Comparison of ENCODE assay signal across 8 cellular contexts in genomic region chr9:15211160-15211993, GRCh38.
DNase-seq lines count a peak whose midpoint lies in the region; TF ChIP-seq lines count a peak whose summit lies in the region.

No MANE protein-coding gene starts in this region.

- H3K4me1 ChIP-seq in HAP-1: no peaks in the 10 kb centered on the region

- peak overlapping the region in 2 of 5 experiments; percentile 35 to 46 for H3K27ac Mint-ChIP-seq in brain

- in situ Hi-C loops in HAP-1 (cut with MboI; ENCODE audit: low sequenced_read_pairs): loop anchor here (25.0 kb wide), 1 partner anchor 401 kb away; no protein-coding TSS in a partner anchor

- H3K4me3 ChIP-seq in GM06990 (replicated peaks; ENCODE audit: low read depth, low read length) (no peak overlapping the region), HAP-1 (no peak overlapping the region)

- H3K9me3 ChIP-seq in HAP-1: no peaks in the 10 kb centered on the region

- TF ChIP-seq CTCF in GM06990 (IDR thresholded peaks at IDR 0.05; ENCODE audit: insufficient read depth, low read length, poor library complexity, severe bottlenecking) (peak; percentile 83), brain (conservative IDR thresholded peaks at IDR 0.05) (peak; percentile 83 to 91)

- peak; percentile 25 for DNase-seq in GM06990 (ENCODE audit: extremely low read depth, insufficient read length)
- DNase-seq in HAP-1 (ENCODE audit: low spot score in 2 of 2): peak; percentile 49 to 79
- peak; percentile 75 for DNase-seq in NCI-H1092 treated with DMSO at 0.1 percent for 48 hours (lab: John Stamatoyannopoulos, UW)
- DNase-seq in T-helper 22 cell (ENCODE audit: low read depth): peak; percentile 16
- DNase-seq in iPS-NIHi11 (ENCODE audit: low spot score): peak; percentile 67
- DNase-seq in stimulated activated CD4-positive, alpha-beta T cell treated with anti-CD3 and anti-CD28 coated beads, Interleukin-12 subunit alpha, Interleukin-12 subunit beta, amount 100 ng/mL, for 48 hours (ENCODE audit: low read depth in 2 of 3, low spot score in 1 of 3): peak in 2 of 3 donors; percentile 33 to 89
- DNase-seq in cortex of kidney (lab: John Stamatoyannopoulos, UW): no peak

- peak overlapping the region in 1 of 5 experiments; percentile 41 for H3K4me3 Mint-ChIP-seq in brain

- peaks cover 8% of the 10 kb centered on the region for H3K36me3 Mint-ChIP-seq in brain

- H3K27me3 Mint-ChIP-seq in brain: no peaks in the 10 kb centered on the region

- no peaks in the 10 kb centered on the region for H3K36me3 ChIP-seq in GM06990 (ENCODE audit: control insufficient read depth, insufficient read depth, low read length)
- H3K36me3 ChIP-seq in HAP-1 (replicated peaks): no peaks in the 10 kb centered on the region

- H3K4me1 Mint-ChIP-seq in brain: peaks cover 22% of the 10 kb centered on the region

- peaks cover 0 to 3% (median 0%) of the 10 kb centered on the region in 5 experiments for H3K9me3 Mint-ChIP-seq in brain

- H3K27me3 ChIP-seq in GM06990 (replicated peaks; ENCODE audit: control insufficient read depth, insufficient read depth, low read length) (no peaks in the 10 kb centered on the region), HAP-1 (ENCODE audit: low read depth) (no peaks in the 10 kb centered on the region)
